25 cellular contexts compared by ENCODE assay signal in genomic region chr12:109418848-109419474, GRCh38.
"Had no signal": no experiment of that assay in that cellular context is flagged by ENCODE, and none has a peak within 500 bp of the region (broad histone marks: within the 10 kb centered on the region; RNA-seq: fewer than 3 reads in every experiment).

No MANE protein-coding gene starts in this region.

- H3K9me3 Mint-ChIP-seq: effector memory CD8-positive, alpha-beta T cell; immature natural killer cell; mesothelial cell of epicardium had no signal

- H3K36me3 ChIP-seq: ascending aorta, gastroesophageal sphincter, heart left ventricle, right atrium auricular region, suprapubic skin, tibial nerve had no signal

- H3K4me3 Mint-ChIP-seq: activated CD8-positive, alpha-beta memory T cell treated with anti-CD3 and anti-CD28 coated beads, Interleukin-2, amount 10 ng/mL, durations not matched to agents 7 days and 5 days; activated CD8-positive, alpha-beta T cell treated with anti-CD3 and anti-CD28 coated beads, Interleukin-2, amount 10 ng/mL, durations not matched to agents 7 days and 5 days; activated naive CD8-positive, alpha-beta T cell treated with anti-CD3 and anti-CD28 coated beads, Interleukin-2, amount 10 ng/mL, durations not matched to agents 7 days and 5 days; brain; effector memory CD8-positive, alpha-beta T cell; immature natural killer cell; mesothelial cell of epicardium; naive B cell; nephron progenitor cell; WTC11 had no signal

- H3K4me1 ChIP-seq: ascending aorta, gastroesophageal sphincter, heart left ventricle, parathyroid adenoma, right atrium auricular region, suprapubic skin, tibial nerve had no signal

- H3K36me3 Mint-ChIP-seq: activated CD8-positive, alpha-beta memory T cell treated with anti-CD3 and anti-CD28 coated beads, Interleukin-2, amount 10 ng/mL, durations not matched to agents 7 days and 5 days; activated naive CD8-positive, alpha-beta T cell treated with anti-CD3 and anti-CD28 coated beads, Interleukin-2, amount 10 ng/mL, durations not matched to agents 7 days and 5 days; brain; immature natural killer cell; mesothelial cell of epicardium; naive B cell; WTC11 had no signal

- H3K27ac ChIP-seq: ascending aorta, gastroesophageal sphincter, heart left ventricle, parathyroid adenoma, right atrium auricular region, suprapubic skin, tibial nerve had no signal

- H3K4me3 ChIP-seq: ascending aorta, gastroesophageal sphincter, heart left ventricle, right atrium auricular region, suprapubic skin, tibial nerve had no signal

- DNase-seq: activated CD4-positive, alpha-beta T cell treated with anti-CD3 and anti-CD28 coated beads for 1 hour; activated CD8-positive, alpha-beta memory T cell treated with anti-CD3 and anti-CD28 coated beads, Interleukin-2, amount 10 ng/mL, durations not matched to agents 7 days and 5 days; activated CD8-positive, alpha-beta T cell treated with anti-CD3 and anti-CD28 coated beads, Interleukin-2, amount 10 ng/mL, durations not matched to agents 7 days and 5 days; activated effector memory CD4-positive, alpha-beta T cell treated with Interleukin-2 at 50 U/mL for 16 hours; activated naive CD4-positive, alpha-beta T cell treated with Interleukin-2 at 50 U/mL for 16 hours; activated naive CD8-positive, alpha-beta T cell treated with anti-CD3 and anti-CD28 coated beads, Interleukin-2, amount 10 ng/mL, durations not matched to agents 7 days and 5 days; cortex of kidney; effector memory CD8-positive, alpha-beta T cell; heart left ventricle; hypothalamus; immature natural killer cell; naive B cell; nephron progenitor cell; nucleus accumbens; stimulated activated naive CD4-positive, alpha-beta T cell; T-helper 2 cell had no signal

- H3K4me1 Mint-ChIP-seq: activated CD8-positive, alpha-beta memory T cell treated with anti-CD3 and anti-CD28 coated beads, Interleukin-2, amount 10 ng/mL, durations not matched to agents 7 days and 5 days; activated naive CD8-positive, alpha-beta T cell treated with anti-CD3 and anti-CD28 coated beads, Interleukin-2, amount 10 ng/mL, durations not matched to agents 7 days and 5 days; immature natural killer cell; nephron progenitor cell; WTC11 had no signal

- H3K27ac Mint-ChIP-seq: activated CD8-positive, alpha-beta memory T cell treated with anti-CD3 and anti-CD28 coated beads, Interleukin-2, amount 10 ng/mL, durations not matched to agents 7 days and 5 days; activated CD8-positive, alpha-beta T cell treated with anti-CD3 and anti-CD28 coated beads, Interleukin-2, amount 10 ng/mL, durations not matched to agents 7 days and 5 days; activated naive CD8-positive, alpha-beta T cell treated with anti-CD3 and anti-CD28 coated beads, Interleukin-2, amount 10 ng/mL, durations not matched to agents 7 days and 5 days; brain; immature natural killer cell; mesothelial cell of epicardium; naive B cell; nephron progenitor cell; WTC11 had no signal

- H3K9ac ChIP-seq: parathyroid adenoma had no signal

- H3K9me3 ChIP-seq: ascending aorta, gastroesophageal sphincter, heart left ventricle, right atrium auricular region, suprapubic skin had no signal

- H3K27me3 ChIP-seq: ascending aorta, right atrium auricular region, suprapubic skin, tibial nerve had no signal
